ENCODE assay signal across 8 cellular contexts in the genomic region with DNA sequence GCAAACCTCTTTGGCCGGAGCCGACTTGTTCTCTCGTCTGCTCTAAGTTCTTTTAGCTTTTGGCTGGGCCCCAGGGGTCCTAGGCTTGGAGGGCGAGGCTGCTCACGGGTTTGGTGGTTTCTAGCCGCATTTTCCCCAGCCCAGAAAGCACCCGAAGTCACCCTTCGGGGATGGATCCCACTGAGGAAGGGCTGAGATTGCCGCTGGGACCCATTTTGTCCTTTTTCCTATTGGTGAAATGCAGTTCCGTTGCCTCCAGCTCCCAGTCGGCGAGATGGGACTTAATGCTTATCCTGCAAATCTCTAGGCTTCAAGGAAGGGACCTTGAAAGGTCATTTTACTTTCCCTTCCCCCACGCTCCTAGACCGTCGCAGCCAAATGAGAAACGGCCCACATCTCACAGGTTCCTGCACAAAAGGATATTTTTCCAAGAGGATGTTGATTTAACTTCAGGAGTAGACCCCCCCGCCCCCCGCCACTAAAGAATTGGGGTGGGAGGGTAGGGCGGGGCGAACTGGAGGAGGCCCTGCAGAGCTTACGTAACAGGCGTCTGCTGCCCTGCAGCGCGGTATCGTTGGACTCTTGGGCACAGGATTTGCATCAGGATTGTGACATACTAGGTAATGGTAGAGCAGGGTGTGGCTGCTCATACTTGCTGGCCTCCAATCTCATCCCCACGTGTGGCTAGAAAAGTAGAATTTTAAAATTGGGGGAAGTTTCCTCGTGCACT. TPM values are rescaled to one million over a fixed set of nuclear protein-coding genes. Genes with fewer than 3 reads are reported as not detected.
A peak's percentile ranks its signal among the peaks of the same experiment; 100 is the strongest.
DNase-seq lines count a peak whose midpoint lies in the region; ATAC-seq and TF ChIP-seq lines count a peak whose summit lies in the region.

No MANE protein-coding gene starts in this region.

- H3K4me2 ChIP-seq in KMS-11 = peak overlapping the region; percentile 68

- H3K4me1 ChIP-seq in KMS-11 (ENCODE audit: low read depth, poor library complexity, severe bottlenecking) (peaks cover 47% of the 10 kb centered on the region), spleen (peaks cover 12 to 55% (median 39%) of the 10 kb centered on the region in 6 donors)

- intact Hi-C loops in spleen (cut with DNase I; ENCODE audit: low total_unique reads) = no loop called here

- H2AFZ ChIP-seq in KMS-11 (ENCODE audit: low read depth) = peak overlapping the region; percentile 57; the same call in 1 of the 2 replicates

- 0 to 51% (median 0%) methylated on average over 15 to 27 of the region's 27 CpGs for WGBS in spleen, 5 donors

- TF ChIP-seq POLR2A in spleen (IDR thresholded peaks at IDR 0.05) = no peak

- H3K4me3 ChIP-seq in AG04449 (ENCODE audit: low read depth, low read length) = peak overlapping the region; percentile 76
- no peak overlapping the region for H3K4me3 ChIP-seq in KMS-11 (IDR thresholded peaks at IDR 0.05; ENCODE audit: insufficient read depth, low read depth, low read length)
- H3K4me3 ChIP-seq in spleen = peak overlapping the region; percentile 55 to 86 (median 65)

- CTCF ChIA-PET in AG04449 (lab: Yijun Ruan, JAX) = no interaction called here

- H3K27ac ChIP-seq in KMS-11 = peak overlapping the region; percentile 74
- peak overlapping the region; percentile 89 for H3K27ac ChIP-seq in caudate nucleus (ENCODE audit: low read depth, low read length)
- peak overlapping the region; percentile 87 to 98 (median 95) for H3K27ac ChIP-seq in spleen

- DNase-seq in AG04449 (ENCODE audit: low read depth, low spot score) = no peak
- peak; percentile 23 for DNase-seq in SKM-1 (lab: John Stamatoyannopoulos, UW; ENCODE audit: unreplicated experiment)
- peak in 41 of 61 donors; percentile 0 to 46 (median 9) for DNase-seq in caudate nucleus (lab: John Stamatoyannopoulos, UW)
- peak; percentile 51 for DNase-seq in iris pigment epithelial cell (ENCODE audit: low read depth)
- peak; percentile 84 for DNase-seq in spleen
- no peak for DNase-seq in cortex of kidney (lab: John Stamatoyannopoulos, UW)

- POLR2A ChIA-PET in AG04449 (lab: Yijun Ruan, JAX) = interaction anchor here (0.6 kb wide), 1 partner anchor 194 kb away, joined by 3 read pairs; no protein-coding TSS in a partner anchor

- no peaks in the 10 kb centered on the region for H3K9me3 ChIP-seq in spleen

- peak; percentile 30 for ATAC-seq in GM18867 (IDR thresholded peaks at IDR 0.05; ENCODE audit: unreplicated experiment)

- peaks cover 31% of the 10 kb centered on the region for H4K20me1 ChIP-seq in KMS-11 (ENCODE audit: insufficient read depth)

- H3K36me3 ChIP-seq in KMS-11 (ENCODE audit: insufficient read depth) = no peaks in the 10 kb centered on the region
- H3K36me3 ChIP-seq in spleen = no peaks in the 10 kb centered on the region

- peaks cover 55% of the 10 kb centered on the region for H3K79me2 ChIP-seq in KMS-11 (ENCODE audit: insufficient read depth, low read depth)

- TF ChIP-seq CTCF in AG04449 (IDR thresholded peaks at IDR 0.05; ENCODE audit: insufficient read depth, low read length, missing control alignments) (no peak), KMS-11 (conservative IDR thresholded peaks at IDR 0.05; ENCODE audit: low read depth, low read length) (no peak), spleen (IDR thresholded peaks at IDR 0.05 in 8 of 11, conservative IDR thresholded peaks at IDR 0.05 in 3 of 11) (no peak)

- H3K9ac ChIP-seq in KMS-11 = peak overlapping the region; percentile 76; the same call in 1 of the 2 replicates

- H3K27me3 ChIP-seq in KMS-11 (ENCODE audit: insufficient read depth, low read depth) = no peaks in the 10 kb centered on the region
- H3K27me3 ChIP-seq in spleen (replicated peaks in 1 of 7) = no peaks in the 10 kb centered on the region

RNA-seq across cellular contexts. Expression of gene PGK1, which starts 0.6 kb away (rescaled TPM):
- 100 to 1,000 TPM; 141 to 355 (median 253) TPM for total RNA-seq in spleen
- 100 to 1,000 TPM in 2 of 3 donors, 10 to 100 TPM in 1; 69.9 to 142 (median 114) TPM for polyA plus RNA-seq in spleen

RNA-seq across cellular contexts. Expression of gene TAF9B, which starts 34.8 kb away (rescaled TPM):
- total RNA-seq in spleen = 10 to 100 TPM in 6 of 7 donors, 1 to 10 TPM in 1; 9.8 to 16.0 (median 13.8) TPM
- 1 to 10 TPM; 7.0 to 9.9 (median 7.4) TPM for polyA plus RNA-seq in spleen

Comparison
In these comparisons a context has a peak if more than half of its experiments do, and no peak if none do; other contexts are left out.
1. DNase-seq: peak in SKM-1 (single experiment), caudate nucleus (41 of 61), iris pigment epithelial cell (single experiment) and spleen (single experiment); none in AG04449 (single experiment) and cortex of kidney (single experiment).
2. Peak in every context shown above with its lines, with median percentiles within 50 percentile points of each other: H3K27ac ChIP-seq.